In genomic region chr11:95790933-95791247, GRCh38 we compare ENCODE assay signal across 1 cellular context.
TF ChIP-seq lines count a peak whose summit lies in the region.

No MANE protein-coding gene starts in this region.

TF ChIP-seq in IMR-90, 13 proteins besides CTCF, POLR2A, EP300 and RAD21:
- no peak for TF ChIP-seq SMC3 (IDR thresholded peaks at IDR 0.05; ENCODE audit: low read depth, low read length)
- TF ChIP-seq MAFK (IDR thresholded peaks at IDR 0.05; ENCODE audit: low read depth, low read length): no peak
- no peak for TF ChIP-seq RFX5 (IDR thresholded peaks at IDR 0.05; ENCODE audit: low read depth, low read length)
- TF ChIP-seq USF2 (IDR thresholded peaks at IDR 0.05; ENCODE audit: low read depth, low read length): peak; percentile 83
- TF ChIP-seq CHD1 (IDR thresholded peaks at IDR 0.05; ENCODE audit: low read depth, low read length): no peak
- no peak for TF ChIP-seq NFE2L2 (IDR thresholded peaks at IDR 0.05; ENCODE audit: low read depth, low read length)
- no peak for TF ChIP-seq RCOR1 (IDR thresholded peaks at IDR 0.05; ENCODE audit: insufficient replicate concordance, low read length)
